1 cellular context compared by ENCODE assay signal in genomic region chr5:127016722-127017121, GRCh38. TPM values are rescaled to one million over a fixed set of nuclear protein-coding genes. Genes with fewer than 3 reads are reported as not detected.
"Had no signal": no experiment of that assay in that cellular context is flagged by ENCODE, and none has a peak within 500 bp of the region (broad histone marks: within the 10 kb centered on the region; RNA-seq: fewer than 3 reads in every experiment).

No MANE protein-coding gene starts in this region.

RNA-seq across cellular contexts. Expression of gene C5orf63, which starts 56.6 kb away (rescaled TPM):
- total RNA-seq: ascending aorta had no signal
